ENCODE assay signal across 8 cellular contexts in genomic region chr10:6348091-6348862, GRCh38.
DNase-seq lines count a peak whose midpoint lies in the region; ATAC-seq and TF ChIP-seq lines count a peak whose summit lies in the region.

No MANE protein-coding gene starts in this region.

- no peaks in the 10 kb centered on the region for H3K79me2 ChIP-seq in OCI-LY1 (ENCODE audit: insufficient read depth, low read length)

- peak overlapping the region; percentile 96 for H3K4me2 ChIP-seq in OCI-LY1 (ENCODE audit: low read length)

- H3K4me1 ChIP-seq in OCI-LY1 (ENCODE audit: insufficient read depth, low read length, severe bottlenecking), result peaks cover 57% of the 10 kb centered on the region

- peak overlapping the region; percentile 61 for H3K4me3 ChIP-seq in OCI-LY1 (ENCODE audit: low read depth, low read length, poor library complexity, severe bottlenecking)

- peak overlapping the region; percentile 100 for H3K27ac ChIP-seq in OCI-LY1 (ENCODE audit: low read depth, low read length, poor library complexity, severe bottlenecking)

- in situ Hi-C loops in GM13976 (cut with MboI; ENCODE audit: low sequenced_read_pairs, unreplicated experiment), result no loop called here

- H3K9me2 ChIP-seq in OCI-LY1 (ENCODE audit: low read depth, low read length), result no peaks in the 10 kb centered on the region

- TF ChIP-seq CTCF in GM13976 (IDR thresholded peaks at IDR 0.05; ENCODE audit: borderline replicate concordance, control extremely low read depth, extremely low read depth, insufficient read depth, missing control alignments) (no peak), OCI-LY1 (IDR thresholded peaks at IDR 0.05; ENCODE audit: low read length) (no peak)

- H3K27me3 ChIP-seq in OCI-LY1 (ENCODE audit: insufficient read depth, low read length), result no peaks in the 10 kb centered on the region

- peak overlapping the region; percentile 95 for H3K9ac ChIP-seq in OCI-LY1 (ENCODE audit: low read length)

- H3F3A ChIP-seq in OCI-LY1 (ENCODE audit: insufficient read depth, low read length), result peaks cover 9% of the 10 kb centered on the region

- no peaks in the 10 kb centered on the region for H4K20me1 ChIP-seq in OCI-LY1 (ENCODE audit: insufficient read depth, low read length)

- DNase-seq in GM13976 (ENCODE audit: low spot score) (peak; percentile 74), activated T-helper 1 cell treated with Interleukin-2 at 50 U/mL for 16 hours (ENCODE audit: low read depth) (peak; percentile 69), hippocampal formation (lab: John Stamatoyannopoulos, UW) (peak; percentile 21 to 39), NCI-H2081 (lab: John Stamatoyannopoulos, UW) (no peak), NCI-H510A (lab: John Stamatoyannopoulos, UW) (no peak)
- peak; percentile 78 for DNase-seq in stimulated activated CD4-positive, alpha-beta T cell treated with anti-CD3 and anti-CD28 coated beads, Interleukin-4, amount 100 ng/mL, for 1 hour

- H2AFZ ChIP-seq in OCI-LY1 (ENCODE audit: low read length), result no peak overlapping the region

- H3K9me3 ChIP-seq in OCI-LY1 (ENCODE audit: low read length), result no peaks in the 10 kb centered on the region

- peak; percentile 81 for ATAC-seq in HG02840 (IDR thresholded peaks at IDR 0.05; ENCODE audit: low FRiP score, unreplicated experiment)

- no peaks in the 10 kb centered on the region for H3K36me3 ChIP-seq in OCI-LY1 (ENCODE audit: insufficient read depth, low read length)

Comparison
In these comparisons a context has a peak if more than half of its experiments do, and no peak if none do; other contexts are left out.
1. DNase-seq: peak in GM13976 (single experiment), activated T-helper 1 cell treated with Interleukin-2 at 50 U/mL for 16 hours (single experiment), hippocampal formation (2 of 2) and stimulated activated CD4-positive, alpha-beta T cell treated with anti-CD3 and anti-CD28 coated beads, Interleukin-4, amount 100 ng/mL, for 1 hour (single experiment); none in NCI-H2081 (0 of 2) and NCI-H510A (single experiment).